12 cellular contexts compared by ENCODE assay signal in genomic region chr2:73269686-73270465, GRCh38. TPM values are rescaled to one million over a fixed set of nuclear protein-coding genes. Genes with fewer than 3 reads are reported as not detected.
DNase-seq lines count a peak whose midpoint lies in the region; ATAC-seq and TF ChIP-seq lines count a peak whose summit lies in the region.
"Had no signal": no experiment of that assay in that cellular context is flagged by ENCODE, and none has a peak within 500 bp of the region (broad histone marks: within the 10 kb centered on the region; RNA-seq: fewer than 3 reads in every experiment).

No MANE protein-coding gene starts in this region.

- DNase-seq in WTC11 (ENCODE audit: low spot score) (no peak), NCI-H1092 treated with DMSO at 0.1 percent for 48 hours (lab: John Stamatoyannopoulos, UW) (no peak), cerebellum (ENCODE audit: low spot score) (no peak), SKM-1 treated with dmso at 0.1 percent for 144 hours (lab: John Stamatoyannopoulos, UW; ENCODE audit: unreplicated experiment) (no peak)
- DNase-seq: EL had no signal

- H3K27me3 Mint-ChIP-seq in WTC11 (ENCODE audit: low read depth): peaks cover 36% of the 10 kb centered on the region

- H3K4me3 Mint-ChIP-seq in WTC11: peak overlapping the region; percentile 61

- H3K27ac ChIP-seq in C4-2B: peak overlapping the region; percentile 91

- H3K9me3 ChIP-seq in iPS-18c (ENCODE audit: control insufficient read depth, insufficient read depth, low read length): no peaks in the 10 kb centered on the region

- CTCF ChIA-PET in WTC11 (lab: Charles Lee): no interaction called here

- H3K9me3 Mint-ChIP-seq in WTC11: no peaks in the 10 kb centered on the region

- POLR2A ChIA-PET in WTC11 (lab: Charles Lee): no interaction called here

- H3K4me3 ChIP-seq in iPS-18c (ENCODE audit: insufficient read depth, low read depth, low read length): peak overlapping the region; percentile 41

- TF ChIP-seq CTCF in C4-2B (conservative IDR thresholded peaks at IDR 0.05): no peak
- TF ChIP-seq CTCF in WTC11 (IDR thresholded peaks at IDR 0.05): no peak

- H3K27ac Mint-ChIP-seq in WTC11: no peak overlapping the region

- peaks cover 14% of the 10 kb centered on the region for H3K4me1 Mint-ChIP-seq in WTC11

- ATAC-seq in GM19395 (IDR thresholded peaks at IDR 0.05; ENCODE audit: unreplicated experiment): peak; percentile 33
- peak; percentile 11 for ATAC-seq in WTC11
- ATAC-seq in GM21526 (IDR thresholded peaks at IDR 0.05; ENCODE audit: low FRiP score, unreplicated experiment): no peak

- H3K36me3 Mint-ChIP-seq in WTC11: no peaks in the 10 kb centered on the region

TF ChIP-seq in WTC11, 78 proteins besides CTCF, POLR2A, EP300 and RAD21:
- no peak for TF ChIP-seq NR3C1 (CRISPR knock-in tag; conservative IDR thresholded peaks at IDR 0.05; ENCODE audit: low read depth)
- TF ChIP-seq ATF1 (CRISPR knock-in tag; IDR thresholded peaks at IDR 0.05): no peak
- no peak for TF ChIP-seq ZNF425 (CRISPR knock-in tag; conservative IDR thresholded peaks at IDR 0.05)
- TF ChIP-seq JUN (CRISPR knock-in tag; IDR thresholded peaks at IDR 0.05): no peak
- no peak for TF ChIP-seq ZNF281 (CRISPR knock-in tag; IDR thresholded peaks at IDR 0.05)
- TF ChIP-seq MLX (CRISPR knock-in tag; IDR thresholded peaks at IDR 0.05): no peak
- no peak for TF ChIP-seq ATF3 (CRISPR knock-in tag; conservative IDR thresholded peaks at IDR 0.05)
- TF ChIP-seq NR2C2 (CRISPR knock-in tag; IDR thresholded peaks at IDR 0.05): no peak
- TF ChIP-seq ZNF232 (CRISPR knock-in tag; IDR thresholded peaks at IDR 0.05): no peak
- TF ChIP-seq, protein P1, sequence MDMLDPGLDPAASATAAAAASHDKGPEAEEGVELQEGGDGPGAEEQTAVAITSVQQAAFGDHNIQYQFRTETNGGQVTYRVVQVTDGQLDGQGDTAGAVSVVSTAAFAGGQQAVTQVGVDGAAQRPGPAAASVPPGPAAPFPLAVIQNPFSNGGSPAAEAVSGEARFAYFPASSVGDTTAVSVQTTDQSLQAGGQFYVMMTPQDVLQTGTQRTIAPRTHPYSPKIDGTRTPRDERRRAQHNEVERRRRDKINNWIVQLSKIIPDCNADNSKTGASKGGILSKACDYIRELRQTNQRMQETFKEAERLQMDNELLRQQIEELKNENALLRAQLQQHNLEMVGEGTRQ (CRISPR knock-in tag; IDR thresholded peaks at IDR 0.05): no peak
- TF ChIP-seq OVOL2 (CRISPR knock-in tag; IDR thresholded peaks at IDR 0.05; ENCODE audit: borderline replicate concordance): no peak
- TF ChIP-seq E2F1 (CRISPR knock-in tag; IDR thresholded peaks at IDR 0.05): no peak
- TF ChIP-seq ESRRA (CRISPR knock-in tag; IDR thresholded peaks at IDR 0.05; ENCODE audit: borderline replicate concordance): no peak
- no peak for TF ChIP-seq ERG (CRISPR knock-in tag; IDR thresholded peaks at IDR 0.05)

RNA-seq across cellular contexts. Expression of gene FBXO41, which starts 14.4 kb away (rescaled TPM):
- total RNA-seq in WTC11 (2021): 19.2 to 21.5 TPM (median 21.1 TPM) in 3 replicates
- total RNA-seq in cerebellum: 17.1 TPM

RNA-seq across cellular contexts. Expression of gene EGR4, which starts 23.5 kb away (rescaled TPM):
- total RNA-seq in WTC11 (2021): 0.09 to 0.14 TPM (median 0.13 TPM) in 3 replicates
- total RNA-seq in cerebellum: 0.09 TPM
- total RNA-seq: esophagus mucosa, H4, pulmonary artery endothelial cell had no signal

RNA-seq across cellular contexts. Expression of gene CCT7, which starts 35.8 kb away (rescaled TPM):
- total RNA-seq in WTC11 (2021) (482 to 518 TPM (median 514 TPM) in 3 replicates), cerebellum (96.3 TPM)

RNA-seq across cellular contexts. Expression of gene PRADC1, which starts 36.8 kb away (rescaled TPM):
- total RNA-seq in WTC11 (2021) (11.4 to 12.9 TPM (median 12.2 TPM) in 3 replicates), cerebellum (6.4 TPM)

RNA-seq across cellular contexts. Expression of gene SMYD5, which starts 55.8 kb away (rescaled TPM):
- total RNA-seq in WTC11 (2021) (46.5 to 47.9 TPM (median 46.7 TPM) in 3 replicates), cerebellum (19.3 TPM)
